29 cellular contexts compared by ENCODE assay signal in genomic region chr6:99519446-99519845, GRCh38.
"Had no signal": no experiment of that assay in that cellular context is flagged by ENCODE, and none has a peak within 500 bp of the region (broad histone marks: within the 10 kb centered on the region; RNA-seq: fewer than 3 reads in every experiment).

No MANE protein-coding gene starts in this region.

- H3K36me3 ChIP-seq: colonic mucosa, esophagus muscularis mucosa, esophagus squamous epithelium, gastrocnemius medialis, gastroesophageal sphincter had no signal

- H3K27me3 Mint-ChIP-seq: effector memory CD8-positive, alpha-beta T cell had no signal

- H3K4me1 ChIP-seq: colonic mucosa, foreskin keratinocyte had no signal

- H3K27ac ChIP-seq: colonic mucosa, coronary artery, epithelial cell of prostate, esophagus squamous epithelium, foreskin keratinocyte had no signal

- H3K9me3 Mint-ChIP-seq: dendritic cell treated with granulocyte-macrophage colony-stimulating factor and Interleukin-4, amounts not matched to agents 40 ng/mL and 50 ng/mL, for 4 days; effector memory CD8-positive, alpha-beta T cell; endodermal cell had no signal

- H3K9me3 ChIP-seq: colonic mucosa, esophagus muscularis mucosa, esophagus squamous epithelium, gastrocnemius medialis, gastroesophageal sphincter, heart left ventricle, heart right ventricle had no signal

- ATAC-seq: effector memory CD8-positive, alpha-beta T cell; esophagus mucosa; foreskin keratinocyte; gastrocnemius medialis; gastroesophageal sphincter; heart left ventricle; heart right ventricle had no signal

- DNase-seq: colonic mucosa; cortex of kidney; dermis blood vessel endothelial cell; dorsolateral prefrontal cortex; effector CD4-positive, alpha-beta T cell; effector CD8-positive, alpha-beta T cell; effector memory CD4-positive, alpha-beta T cell; effector memory CD8-positive, alpha-beta T cell; endodermal cell; erythroblast; esophagus squamous epithelium; foreskin fibroblast; foreskin keratinocyte; foreskin melanocyte; gastrocnemius medialis; glutamatergic neuron; head of caudate nucleus; heart left ventricle; heart right ventricle had no signal

- H3K4me3 Mint-ChIP-seq: dendritic cell treated with granulocyte-macrophage colony-stimulating factor and Interleukin-4, amounts not matched to agents 40 ng/mL and 50 ng/mL, for 4 days; endodermal cell had no signal

- H3K4me3 ChIP-seq: colonic mucosa, coronary artery, esophagus muscularis mucosa, esophagus squamous epithelium, gastrocnemius medialis, gastroesophageal sphincter, heart left ventricle, heart right ventricle had no signal

- H3K27ac Mint-ChIP-seq: dendritic cell treated with granulocyte-macrophage colony-stimulating factor and Interleukin-4, amounts not matched to agents 40 ng/mL and 50 ng/mL, for 4 days; endodermal cell had no signal

- H3K27me3 ChIP-seq: colonic mucosa, dorsolateral prefrontal cortex, esophagus muscularis mucosa, esophagus squamous epithelium, foreskin keratinocyte, gastrocnemius medialis, gastroesophageal sphincter, heart left ventricle, heart right ventricle had no signal

- FAIRE-seq: colon, endometrium, endothelial cell of umbilical vein, frontal cortex had no signal
